ENCODE assay signal across 8 cellular contexts in genomic region chr2:27891063-27891819, GRCh38. TPM values are rescaled to one million over a fixed set of nuclear protein-coding genes. Genes with fewer than 3 reads are reported as not detected.
DNase-seq lines count a peak whose midpoint lies in the region; ATAC-seq and TF ChIP-seq lines count a peak whose summit lies in the region.

No MANE protein-coding gene starts in this region.

- no peaks in the 10 kb centered on the region for H3K4me1 ChIP-seq in NT2/D1 (ENCODE audit: insufficient read depth, insufficient read length)

- no peaks in the 10 kb centered on the region for H3K27me3 ChIP-seq in NT2/D1 (ENCODE audit: insufficient read depth, insufficient read length)

- H3K36me3 ChIP-seq in NT2/D1 (ENCODE audit: insufficient read depth, insufficient read length, low read length): peaks cover 10% of the 10 kb centered on the region

- no peak for TF ChIP-seq CTCF in epithelial cell of esophagus (IDR thresholded peaks at IDR 0.05; ENCODE audit: insufficient read depth, low read depth, low read length, missing control alignments)

- peak; percentile 24 for ATAC-seq in HG03280 (IDR thresholded peaks at IDR 0.05; ENCODE audit: unreplicated experiment)

- H3K9me3 ChIP-seq in NT2/D1 (ENCODE audit: insufficient read depth, low read length): no peaks in the 10 kb centered on the region

- DNase-seq in NCI-H2081 (lab: John Stamatoyannopoulos, UW): peak; percentile 64 to 83
- no peak for DNase-seq in NCI-H2081 treated with DMSO at 0.1 percent for 48 hours (lab: John Stamatoyannopoulos, UW)
- peak; percentile 11 for DNase-seq in NT2/D1 (ENCODE audit: low read depth, low spot score)
- peak; percentile 80 for DNase-seq in activated T-cell treated with anti-CD3 and anti-CD28 coated beads for 24 hours (ENCODE audit: low read depth)
- peak; percentile 58 for DNase-seq in epithelial cell of esophagus (ENCODE audit: low read depth)
- peak; percentile 91 for DNase-seq in mucosa of gallbladder (ENCODE audit: low spot score)
- peak; percentile 78 to 89 for DNase-seq in stimulated activated CD8-positive, alpha-beta memory T cell treated with anti-CD3 and anti-CD28 coated beads, Interleukin-4, amount 100 ng/mL, for 4 hours (ENCODE audit: low read depth in 2 of 2, low spot score in 1 of 2)

- H3K9ac ChIP-seq in NT2/D1 (ENCODE audit: insufficient read length, low read depth): peak overlapping the region; percentile 93

- H3K4me3 ChIP-seq in NT2/D1 (ENCODE audit: insufficient read length, low read depth) (peak overlapping the region; percentile 82), epithelial cell of esophagus (ENCODE audit: low read length) (peak overlapping the region; percentile 95)

RNA-seq across cellular contexts. Expression of gene BABAM2, which starts 0.7 kb away (rescaled TPM):
- total RNA-seq in mucosa of gallbladder: 47.3 TPM

RNA-seq across cellular contexts. Expression of gene RBKS, which starts 1.1 kb away (rescaled TPM):
- total RNA-seq in mucosa of gallbladder: 3.9 TPM
